Comparison of ENCODE assay signal across 11 cellular contexts in the genomic region with DNA sequence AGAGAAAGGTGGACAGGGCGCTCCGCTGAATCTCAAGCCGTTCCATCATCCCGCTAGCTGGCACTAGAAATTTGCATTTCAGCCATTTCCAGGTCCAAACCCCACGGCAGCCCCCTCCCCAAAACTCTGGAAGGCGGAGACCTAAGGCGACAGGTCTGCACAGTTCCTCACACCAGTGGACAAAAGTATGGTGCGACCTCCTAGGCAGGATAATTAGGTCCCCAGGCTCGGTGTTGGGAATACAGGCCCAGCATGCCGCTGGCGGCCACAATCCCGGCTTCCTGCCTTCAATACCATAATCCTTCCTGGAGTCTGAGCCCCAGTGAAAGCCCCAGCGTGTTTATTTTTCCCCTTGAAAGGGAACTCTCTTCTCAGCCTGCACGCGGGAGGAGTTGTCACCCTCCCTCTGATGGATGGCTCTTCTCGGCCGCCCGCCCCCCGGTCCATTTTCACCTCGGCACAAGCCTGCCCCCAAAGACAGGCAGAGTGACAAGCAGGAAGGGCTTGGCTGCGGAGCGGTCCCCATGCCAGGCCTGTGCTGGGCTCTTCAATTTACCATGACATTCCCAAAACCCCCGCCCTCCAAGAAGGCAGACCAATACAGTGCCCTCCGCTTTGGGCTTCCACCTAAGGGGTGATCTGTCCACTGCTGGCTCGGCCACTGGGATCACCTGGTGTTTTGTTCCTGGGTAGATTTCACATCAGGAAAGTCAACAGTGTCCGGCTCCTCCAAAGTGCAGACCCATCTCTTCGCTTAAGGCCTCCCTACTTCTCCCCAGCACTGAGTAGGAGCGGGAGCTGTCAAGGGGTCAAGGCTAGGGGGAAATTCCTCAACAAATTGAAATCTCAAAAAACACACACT. TPM values are rescaled to one million over a fixed set of nuclear protein-coding genes. Genes with fewer than 3 reads are reported as not detected.
A peak's percentile ranks its signal among the peaks of the same experiment; 100 is the strongest.
DNase-seq lines count a peak whose midpoint lies in the region; FAIRE-seq and TF ChIP-seq lines count a peak whose summit lies in the region.
"Had no signal": no experiment of that assay in that cellular context is flagged by ENCODE, and none has a peak within 500 bp of the region (broad histone marks: within the 10 kb centered on the region; RNA-seq: fewer than 3 reads in every experiment).

No MANE protein-coding gene starts in this region.

- H3K4me3 ChIP-seq in NT2/D1 (ENCODE audit: insufficient read length, low read depth) (peak overlapping the region; percentile 86), H1 (ENCODE audit: extremely low read depth in 1 of 4, insufficient read depth in 2 of 4, low read depth in 3 of 4, low read length in 4 of 4) (peak overlapping the region; percentile 95 to 100 (median 97)), mesendoderm (ENCODE audit: low read length) (peak overlapping the region; percentile 44), osteoblast (ENCODE audit: insufficient read depth, low read length) (no peak overlapping the region)

- H2BK15ac ChIP-seq in H1 (ENCODE audit: low read length) (no peak overlapping the region; the same call in 1 of the 2 replicates), mesendoderm (replicated peaks; ENCODE audit: low read depth) (no peak overlapping the region)

- DNase-seq in NT2/D1 (ENCODE audit: low read depth, low spot score), result no peak
- DNase-seq in H1 (ENCODE audit: low read depth in 1 of 2, low spot score in 2 of 2), result peak in 1 of 2 experiments; percentile 73
- DNase-seq in mesendoderm, result peak; percentile 75
- DNase-seq in NCI-H187 (lab: John Stamatoyannopoulos, UW), result no peak
- no peak for DNase-seq in osteoblast (ENCODE audit: insufficient read length, low spot score, missing footprints)
- no peak for DNase-seq in DMS79 treated with DMSO at 0.1 percent for 48 hours (lab: John Stamatoyannopoulos, UW)
- no peak for DNase-seq in NCI-H2081 (lab: John Stamatoyannopoulos, UW)
- DNase-seq: cortex of kidney; naive thymus-derived CD8-positive, alpha-beta T cell; NCI-H1105 had no signal

- H4K20me1 ChIP-seq in H1 (replicated peaks in 1 of 2; ENCODE audit: control insufficient read depth in 1 of 2, insufficient read depth in 2 of 2, low read length in 2 of 2) (peaks cover 34 to 40% of the 10 kb centered on the region in 2 experiments), osteoblast (ENCODE audit: insufficient read depth, low read length) (no peaks in the 10 kb centered on the region)

- H4K5ac ChIP-seq in H1 (ENCODE audit: insufficient read length, low read depth, low read length) (peak overlapping the region; percentile 90), mesendoderm (ENCODE audit: low read length) (no peak overlapping the region)

- H4K91ac ChIP-seq in H1 (replicated peaks; ENCODE audit: insufficient read length, low read length), result peak overlapping the region; percentile 83

- peak overlapping the region; percentile 81 for H3K56ac ChIP-seq in H1 (replicated peaks; ENCODE audit: insufficient read length, low read depth, low read length)
- peak overlapping the region; percentile 71 for H3K56ac ChIP-seq in mesendoderm (ENCODE audit: low read length)

- H3K4me1 ChIP-seq in NT2/D1 (ENCODE audit: insufficient read depth, insufficient read length) (peaks cover 16% of the 10 kb centered on the region), H1 (replicated peaks in 1 of 4; ENCODE audit: control insufficient read depth in 3 of 4, insufficient read depth in 4 of 4, low read length in 3 of 4) (peaks cover 11 to 39% (median 33%) of the 10 kb centered on the region in 4 experiments), mesendoderm (ENCODE audit: control insufficient read depth, low read depth, low read length) (peaks cover 14% of the 10 kb centered on the region), osteoblast (ENCODE audit: insufficient read depth, low read length) (peaks cover 3% of the 10 kb centered on the region)

- H3K4ac ChIP-seq in H1 (replicated peaks; ENCODE audit: insufficient read length, low read depth, low read length) (peak overlapping the region; percentile 69), mesendoderm (ENCODE audit: low read depth, low read length) (no peak overlapping the region)

- no peak for TF ChIP-seq CTCF in H1 (IDR thresholded peaks at IDR 0.05; ENCODE audit: control extremely low read depth in 1 of 3, insufficient read depth in 1 of 3, low read depth in 1 of 3, low read length in 3 of 3)
- TF ChIP-seq CTCF in osteoblast (IDR thresholded peaks at IDR 0.05; ENCODE audit: extremely low read depth, low read depth, low read length), result no peak

- no peak overlapping the region for H3K23ac ChIP-seq in H1 (ENCODE audit: insufficient read length)
- H3K23ac ChIP-seq in mesendoderm (ENCODE audit: low read length), result no peak overlapping the region

- H3K27me3 ChIP-seq in NT2/D1 (ENCODE audit: insufficient read depth, insufficient read length) (peaks cover 8% of the 10 kb centered on the region), H1 (replicated peaks in 1 of 4; ENCODE audit: control insufficient read depth in 3 of 4, extremely low read depth in 1 of 4, insufficient read depth in 3 of 4, low read length in 3 of 4) (peaks cover 0 to 3% (median 0%) of the 10 kb centered on the region in 4 experiments; a peak in 1 of 7 replicates), mesendoderm (ENCODE audit: insufficient read depth, low read length, poor library complexity) (no peaks in the 10 kb centered on the region), osteoblast (ENCODE audit: insufficient read depth, low read length) (peaks cover 35% of the 10 kb centered on the region)

- CTCF ChIA-PET in H1 (lab: Charles Lee; ENCODE audit: partially characterized antibody), result interaction anchor here (0.7 to 1.5 kb wide), 5 partner anchors 11 to 93 kb away, joined by 3 to 5 read pairs (median 4); no protein-coding TSS in a partner anchor

- H3K79me2 ChIP-seq in H1 (ENCODE audit: control insufficient read depth in 1 of 2, insufficient read depth in 2 of 2, low read length in 2 of 2), result peaks cover 43 to 63% of the 10 kb centered on the region in 2 experiments
- peaks cover 13% of the 10 kb centered on the region for H3K79me2 ChIP-seq in mesendoderm (ENCODE audit: control insufficient read depth, insufficient read depth, low read length)
- H3K79me2 ChIP-seq in osteoblast (ENCODE audit: insufficient read depth, low read length), result no peaks in the 10 kb centered on the region

- H2AFZ ChIP-seq in H1 (ENCODE audit: low read length), result no peak overlapping the region
- no peak overlapping the region for H2AFZ ChIP-seq in osteoblast (ENCODE audit: low read length)

- H3K4me2 ChIP-seq in H1 (ENCODE audit: insufficient read depth in 1 of 2, low read depth in 2 of 2, low read length in 2 of 2) (peak overlapping the region; percentile 88 to 99), mesendoderm (ENCODE audit: low read length) (peak overlapping the region; percentile 79), osteoblast (ENCODE audit: insufficient read depth, low read length) (no peak overlapping the region)

- H3K27ac ChIP-seq in H1 (ENCODE audit: low read depth, low read length), result peak overlapping the region; percentile 69
- peak overlapping the region; percentile 86 for H3K27ac ChIP-seq in mesendoderm (ENCODE audit: low read depth, low read length)
- H3K27ac ChIP-seq in temporal lobe (ENCODE audit: low read depth, low read length), result peak overlapping the region; percentile 94
- H3K27ac ChIP-seq in osteoblast (ENCODE audit: low read depth, low read length), result no peak overlapping the region

- 4% methylated on average over 28 of the region's 28 CpGs; no CpG with 5 or more reads in 1 of the 2 experiments for WGBS in H1 (ENCODE audit: extremely low coverage in 1 of 2, insufficient coverage in 1 of 2, insufficient read length in 1 of 2, insufficient replicate concordance in 2 of 2, low coverage in 1 of 2, low lambda C conversion rate in 2 of 2, missing lambda C conversion rate in 1 of 2), 2 experiments
- WGBS in mesendoderm (ENCODE audit: extremely low coverage, insufficient coverage, low lambda C conversion rate), result no CpG with 5 or more reads among the region's 28 CpGs

- H4K8ac ChIP-seq in H1 (ENCODE audit: extremely low read depth, insufficient read depth, low read length) (peak overlapping the region; percentile 77), mesendoderm (ENCODE audit: low read depth, low read length) (no peak overlapping the region)

- peak overlapping the region; percentile 99 for H2BK5ac ChIP-seq in H1 (ENCODE audit: low read depth, low read length)
- peak overlapping the region; percentile 38 for H2BK5ac ChIP-seq in mesendoderm (ENCODE audit: low read length)

- H2BK12ac ChIP-seq in H1 (ENCODE audit: low read depth, low read length), result peak overlapping the region; percentile 96; the same call in 1 of the 2 replicates

- peaks cover 13% of the 10 kb centered on the region for H3K23me2 ChIP-seq in H1 (ENCODE audit: low read depth, low read length)

- FAIRE-seq in H1 (lab: Jason Lieb, UNC), result no peak

- H3K9ac ChIP-seq in NT2/D1 (ENCODE audit: insufficient read length, low read depth), result peak overlapping the region; percentile 86
- peak overlapping the region in 3 of 4 experiments; percentile 49 to 72 (median 53); a peak in 6 of 7 replicates for H3K9ac ChIP-seq in H1 (replicated peaks in 1 of 4; ENCODE audit: extremely low read depth in 1 of 4, low read depth in 3 of 4, low read length in 3 of 4)
- H3K9ac ChIP-seq in mesendoderm (ENCODE audit: low read length), result peak overlapping the region; percentile 69

- peak; percentile 25 to 33; a peak in 1 of 3 replicates for TF ChIP-seq POLR2A in H1 (IDR thresholded peaks at IDR 0.05; ENCODE audit: control extremely low read depth in 1 of 2, low read depth in 2 of 2, low read length in 2 of 2)

- POLR2A ChIA-PET in H1 (lab: Charles Lee; ENCODE audit: partially characterized antibody), result interaction anchor here (0.6 to 6.3 kb wide), 22 partner anchors 9 to 103 kb away, joined by 3 to 42 read pairs (median 4); no protein-coding TSS in a partner anchor

- no peak; a peak in 2 of 4 replicates for TF ChIP-seq RAD21 in H1 (IDR thresholded peaks at IDR 0.05 in 1 of 2, conservative IDR thresholded peaks at IDR 0.05 in 1 of 2; ENCODE audit: low read depth in 2 of 2, low read length in 2 of 2)

- no peak for TF ChIP-seq EP300 in H1 (IDR thresholded peaks at IDR 0.05; ENCODE audit: borderline replicate concordance in 1 of 2, low read depth in 2 of 2, low read length in 2 of 2)

- H2AK5ac ChIP-seq in H1 (ENCODE audit: low read depth, low read length), result peak overlapping the region; percentile 98; the same call in 1 of the 2 replicates
- H2AK5ac ChIP-seq in mesendoderm (ENCODE audit: low read length), result no peak overlapping the region

- peak overlapping the region; percentile 91 for H3K18ac ChIP-seq in H1 (ENCODE audit: extremely low read depth, low read length)
- H3K18ac ChIP-seq in mesendoderm (ENCODE audit: low read length), result peak overlapping the region; percentile 42

- H3K9me3 ChIP-seq in NT2/D1 (ENCODE audit: insufficient read depth, low read length) (peaks cover 12% of the 10 kb centered on the region; the same call in 1 of the 2 replicates), H1 (ENCODE audit: insufficient read depth in 2 of 2, low read depth in 1 of 2, low read length in 1 of 2) (no peaks in the 10 kb centered on the region), osteoblast (ENCODE audit: low read depth, low read length) (no peaks in the 10 kb centered on the region)

- H2BK120ac ChIP-seq in H1 (replicated peaks; ENCODE audit: low read depth, low read length) (peak overlapping the region; percentile 86), mesendoderm (ENCODE audit: low read depth, low read length) (no peak overlapping the region)

- H3K14ac ChIP-seq in H1 (ENCODE audit: insufficient read length), result peak overlapping the region; percentile 69

- peaks cover 33% of the 10 kb centered on the region for H3K36me3 ChIP-seq in NT2/D1 (ENCODE audit: insufficient read depth, insufficient read length, low read length)
- H3K36me3 ChIP-seq in H1 (ENCODE audit: control insufficient read depth in 2 of 4, insufficient read depth in 4 of 4, low read length in 3 of 4), result peaks cover 6 to 43% (median 16%) of the 10 kb centered on the region in 4 experiments
- no peaks in the 10 kb centered on the region for H3K36me3 ChIP-seq in mesendoderm (ENCODE audit: control insufficient read depth, insufficient read depth, low read length)
- H3K36me3 ChIP-seq in osteoblast (ENCODE audit: insufficient read depth, low read length), result no peaks in the 10 kb centered on the region

- H3K79me1 ChIP-seq in H1 (ENCODE audit: low read depth, low read length) (peaks cover 17% of the 10 kb centered on the region; the same call in 1 of the 2 replicates), mesendoderm (ENCODE audit: low read length) (peaks cover 11% of the 10 kb centered on the region)

- peak overlapping the region; percentile 86 for H2BK20ac ChIP-seq in H1 (ENCODE audit: low read length)

RNA-seq across cellular contexts. Expression of a gene that starts 2.2 kb away (rescaled TPM):
- total RNA-seq in H1 (2021; fragmentation: NEBNext Ultra II Directional; extraction: Animal tissue kit (Norgen Biotek cat#: 25700)), result 81.2 and 81.6 TPM in 2 replicates
- 50.2 and 50.3 TPM in 2 replicates for polyA plus RNA-seq in H1 (2011; rRNA removed)
- polyA plus RNA-seq in H1 (2011; cell fraction: cytosol; rRNA removed), result 69.6 TPM
- polyA plus RNA-seq in H1 (2011; cell fraction: nucleus; rRNA removed), result 128 TPM
- 53.5 to 65.1 TPM (median 58.9 TPM) in 4 replicates for polyA plus RNA-seq in H1 (2012, experiment 1 of 2)
- 15.2 TPM for polyA plus RNA-seq in H1 (2012, experiment 2 of 2)
- polyA plus RNA-seq in H1 (2013, experiment 1 of 2), result 55.3 TPM
- 59.0 TPM for polyA plus RNA-seq in H1 (2013, experiment 2 of 2)
- polyA minus RNA-seq in H1 (2011; rRNA and poly(A)+ RNA removed), result 126 and 168 TPM in 2 replicates
- 103 TPM for polyA minus RNA-seq in H1 (2011; cell fraction: cytosol; rRNA and poly(A)+ RNA removed)
- 190 TPM for polyA minus RNA-seq in H1 (2011; cell fraction: nucleus; rRNA and poly(A)+ RNA removed)
- polyA plus RNA-seq in mesendoderm (2013, experiment 1 of 2), result 14.4 TPM
- 14.3 TPM for polyA plus RNA-seq in mesendoderm (2013, experiment 2 of 2)
- total RNA-seq in temporal lobe (46.7 TPM), osteoblast (9.7 and 13.8 TPM in 2 replicates)
- total RNA-seq: naive thymus-derived CD8-positive, alpha-beta T cell had no signal
